Comparison of ENCODE assay signal across 1 cellular context in the genomic region with DNA sequence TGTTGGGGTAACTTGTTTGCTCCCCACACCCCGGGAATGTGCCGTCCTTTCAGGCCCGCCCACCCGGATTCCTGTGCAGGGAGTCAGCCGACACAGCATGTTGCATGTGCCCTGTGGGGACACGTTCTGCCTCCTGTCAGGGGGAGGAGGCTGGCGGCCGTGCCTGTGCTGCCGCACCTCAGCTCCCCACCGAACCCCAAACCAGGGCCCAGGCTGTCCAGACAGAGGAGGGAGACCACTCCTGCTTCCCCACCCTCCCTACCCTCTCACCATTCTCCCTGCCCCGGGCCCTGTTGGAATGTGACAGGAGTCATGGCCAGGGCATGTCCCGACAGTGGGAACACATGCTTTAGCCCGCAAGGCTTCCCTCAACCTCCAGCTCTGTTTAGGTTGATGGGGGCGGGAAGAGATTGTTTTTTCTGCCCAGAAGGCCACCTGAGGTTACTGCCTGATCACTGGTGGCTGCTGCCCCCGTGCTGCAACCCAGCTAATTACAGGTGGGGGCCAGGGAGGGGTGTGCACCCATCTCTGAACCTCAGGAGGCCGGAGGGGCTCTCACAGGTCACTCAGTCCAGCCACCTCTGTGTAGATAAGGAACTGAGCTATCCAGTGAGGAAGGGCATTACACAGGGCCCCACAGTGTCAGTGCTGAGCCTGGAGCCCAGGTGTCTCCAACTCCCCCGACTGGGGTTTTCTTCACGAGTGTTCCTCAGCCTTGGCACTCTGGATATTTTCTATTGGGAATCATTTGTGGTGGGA.
TF ChIP-seq lines count a peak whose summit lies in the region.

No MANE protein-coding gene starts in this region.

TF ChIP-seq in HepG2, 621 proteins besides CTCF, POLR2A, EP300 and RAD21 (continued from another document and continues in another):
- no peak for TF ChIP-seq RFX5 (IDR thresholded peaks at IDR 0.05; ENCODE audit: low read depth, low read length)
- TF ChIP-seq, protein P1, sequence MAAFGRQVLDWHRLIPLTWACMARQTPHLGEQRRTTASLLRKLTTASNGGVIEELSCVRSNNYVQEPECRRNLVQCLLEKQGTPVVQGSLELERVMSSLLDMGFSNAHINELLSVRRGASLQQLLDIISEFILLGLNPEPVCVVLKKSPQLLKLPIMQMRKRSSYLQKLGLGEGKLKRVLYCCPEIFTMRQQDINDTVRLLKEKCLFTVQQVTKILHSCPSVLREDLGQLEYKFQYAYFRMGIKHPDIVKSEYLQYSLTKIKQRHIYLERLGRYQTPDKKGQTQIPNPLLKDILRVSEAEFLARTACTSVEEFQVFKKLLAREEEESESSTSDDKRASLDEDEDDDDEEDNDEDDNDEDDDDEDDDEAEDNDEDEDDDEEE (CRISPR knock-in tag; IDR thresholded peaks at IDR 0.05), result no peak
- TF ChIP-seq, protein P2, sequence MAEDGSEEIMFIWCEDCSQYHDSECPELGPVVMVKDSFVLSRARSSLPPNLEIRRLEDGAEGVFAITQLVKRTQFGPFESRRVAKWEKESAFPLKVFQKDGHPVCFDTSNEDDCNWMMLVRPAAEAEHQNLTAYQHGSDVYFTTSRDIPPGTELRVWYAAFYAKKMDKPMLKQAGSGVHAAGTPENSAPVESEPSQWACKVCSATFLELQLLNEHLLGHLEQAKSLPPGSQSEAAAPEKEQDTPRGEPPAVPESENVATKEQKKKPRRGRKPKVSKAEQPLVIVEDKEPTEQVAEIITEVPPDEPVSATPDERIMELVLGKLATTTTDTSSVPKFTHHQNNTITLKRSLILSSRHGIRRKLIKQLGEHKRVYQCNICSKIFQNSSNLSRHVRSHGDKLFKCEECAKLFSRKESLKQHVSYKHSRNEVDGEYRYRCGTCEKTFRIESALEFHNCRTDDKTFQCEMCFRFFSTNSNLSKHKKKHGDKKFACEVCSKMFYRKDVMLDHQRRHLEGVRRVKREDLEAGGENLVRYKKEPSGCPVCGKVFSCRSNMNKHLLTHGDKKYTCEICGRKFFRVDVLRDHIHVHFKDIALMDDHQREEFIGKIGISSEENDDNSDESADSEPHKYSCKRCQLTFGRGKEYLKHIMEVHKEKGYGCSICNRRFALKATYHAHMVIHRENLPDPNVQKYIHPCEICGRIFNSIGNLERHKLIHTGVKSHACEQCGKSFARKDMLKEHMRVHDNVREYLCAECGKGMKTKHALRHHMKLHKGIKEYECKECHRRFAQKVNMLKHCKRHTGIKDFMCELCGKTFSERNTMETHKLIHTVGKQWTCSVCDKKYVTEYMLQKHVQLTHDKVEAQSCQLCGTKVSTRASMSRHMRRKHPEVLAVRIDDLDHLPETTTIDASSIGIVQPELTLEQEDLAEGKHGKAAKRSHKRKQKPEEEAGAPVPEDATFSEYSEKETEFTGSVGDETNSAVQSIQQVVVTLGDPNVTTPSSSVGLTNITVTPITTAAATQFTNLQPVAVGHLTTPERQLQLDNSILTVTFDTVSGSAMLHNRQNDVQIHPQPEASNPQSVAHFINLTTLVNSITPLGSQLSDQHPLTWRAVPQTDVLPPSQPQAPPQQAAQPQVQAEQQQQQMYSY (CRISPR knock-in tag; IDR thresholded peaks at IDR 0.05), result no peak
- TF ChIP-seq ARNTL (CRISPR knock-in tag; IDR thresholded peaks at IDR 0.05), result no peak
- no peak for TF ChIP-seq ZNF20 (CRISPR knock-in tag; IDR thresholded peaks at IDR 0.05)
- no peak for TF ChIP-seq KDM4B (CRISPR knock-in tag; IDR thresholded peaks at IDR 0.05)
- TF ChIP-seq, protein P3, sequence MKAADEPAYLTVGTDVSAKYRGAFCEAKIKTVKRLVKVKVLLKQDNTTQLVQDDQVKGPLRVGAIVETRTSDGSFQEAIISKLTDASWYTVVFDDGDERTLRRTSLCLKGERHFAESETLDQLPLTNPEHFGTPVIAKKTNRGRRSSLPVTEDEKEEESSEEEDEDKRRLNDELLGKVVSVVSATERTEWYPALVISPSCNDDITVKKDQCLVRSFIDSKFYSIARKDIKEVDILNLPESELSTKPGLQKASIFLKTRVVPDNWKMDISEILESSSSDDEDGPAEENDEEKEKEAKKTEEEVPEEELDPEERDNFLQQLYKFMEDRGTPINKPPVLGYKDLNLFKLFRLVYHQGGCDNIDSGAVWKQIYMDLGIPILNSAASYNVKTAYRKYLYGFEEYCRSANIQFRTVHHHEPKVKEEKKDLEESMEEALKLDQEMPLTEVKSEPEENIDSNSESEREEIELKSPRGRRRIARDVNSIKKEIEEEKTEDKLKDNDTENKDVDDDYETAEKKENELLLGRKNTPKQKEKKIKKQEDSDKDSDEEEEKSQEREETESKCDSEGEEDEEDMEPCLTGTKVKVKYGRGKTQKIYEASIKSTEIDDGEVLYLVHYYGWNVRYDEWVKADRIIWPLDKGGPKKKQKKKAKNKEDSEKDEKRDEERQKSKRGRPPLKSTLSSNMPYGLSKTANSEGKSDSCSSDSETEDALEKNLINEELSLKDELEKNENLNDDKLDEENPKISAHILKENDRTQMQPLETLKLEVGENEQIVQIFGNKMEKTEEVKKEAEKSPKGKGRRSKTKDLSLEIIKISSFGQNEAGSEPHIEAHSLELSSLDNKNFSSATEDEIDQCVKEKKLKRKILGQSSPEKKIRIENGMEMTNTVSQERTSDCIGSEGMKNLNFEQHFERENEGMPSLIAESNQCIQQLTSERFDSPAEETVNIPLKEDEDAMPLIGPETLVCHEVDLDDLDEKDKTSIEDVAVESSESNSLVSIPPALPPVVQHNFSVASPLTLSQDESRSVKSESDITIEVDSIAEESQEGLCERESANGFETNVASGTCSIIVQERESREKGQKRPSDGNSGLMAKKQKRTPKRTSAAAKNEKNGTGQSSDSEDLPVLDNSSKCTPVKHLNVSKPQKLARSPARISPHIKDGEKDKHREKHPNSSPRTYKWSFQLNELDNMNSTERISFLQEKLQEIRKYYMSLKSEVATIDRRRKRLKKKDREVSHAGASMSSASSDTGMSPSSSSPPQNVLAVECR (CRISPR knock-in tag; IDR thresholded peaks at IDR 0.05; ENCODE audit: borderline replicate concordance), result peak; percentile 58; the same call in 1 of the 2 replicates
- peak; percentile 53; the same call in 1 of the 2 replicates for TF ChIP-seq TFDP1 (CRISPR knock-in tag; IDR thresholded peaks at IDR 0.05; ENCODE audit: borderline replicate concordance)
- no peak for TF ChIP-seq SRSF9 (IDR thresholded peaks at IDR 0.05; ENCODE audit: borderline replicate concordance, insufficient read depth, low read depth, low read length, poor library complexity, severe bottlenecking)
- TF ChIP-seq ZNF563 (CRISPR knock-in tag; IDR thresholded peaks at IDR 0.05), result peak; percentile 6; the same call in 1 of the 2 replicates
- peak; percentile 46; the same call in 1 of the 2 replicates for TF ChIP-seq YEATS2 (CRISPR knock-in tag; IDR thresholded peaks at IDR 0.05; ENCODE audit: borderline replicate concordance)
- peak; percentile 86 for TF ChIP-seq ERF (CRISPR knock-in tag; IDR thresholded peaks at IDR 0.05)
- TF ChIP-seq, protein P4, sequence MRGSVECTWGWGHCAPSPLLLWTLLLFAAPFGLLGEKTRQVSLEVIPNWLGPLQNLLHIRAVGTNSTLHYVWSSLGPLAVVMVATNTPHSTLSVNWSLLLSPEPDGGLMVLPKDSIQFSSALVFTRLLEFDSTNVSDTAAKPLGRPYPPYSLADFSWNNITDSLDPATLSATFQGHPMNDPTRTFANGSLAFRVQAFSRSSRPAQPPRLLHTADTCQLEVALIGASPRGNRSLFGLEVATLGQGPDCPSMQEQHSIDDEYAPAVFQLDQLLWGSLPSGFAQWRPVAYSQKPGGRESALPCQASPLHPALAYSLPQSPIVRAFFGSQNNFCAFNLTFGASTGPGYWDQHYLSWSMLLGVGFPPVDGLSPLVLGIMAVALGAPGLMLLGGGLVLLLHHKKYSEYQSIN (CRISPR knock-in tag; IDR thresholded peaks at IDR 0.05; ENCODE audit: borderline replicate concordance), result no peak
- TF ChIP-seq ZZZ3 (CRISPR knock-in tag; IDR thresholded peaks at IDR 0.05; ENCODE audit: borderline replicate concordance), result no peak
- no peak for TF ChIP-seq ADNP (CRISPR knock-in tag; IDR thresholded peaks at IDR 0.05)
- TF ChIP-seq ZFP90 (CRISPR knock-in tag; IDR thresholded peaks at IDR 0.05; ENCODE audit: borderline replicate concordance), result 0 out of 2 replicates have a peak, but pooled peaks have one; percentile 19
- TF ChIP-seq NR1H2 (CRISPR knock-in tag; IDR thresholded peaks at IDR 0.05; ENCODE audit: borderline replicate concordance, low read depth), result no peak
- no peak for TF ChIP-seq ZNF773 (CRISPR knock-in tag; IDR thresholded peaks at IDR 0.05; ENCODE audit: borderline replicate concordance)
- peak; percentile 45; the same call in 1 of the 2 replicates for TF ChIP-seq MEF2D (CRISPR knock-in tag; IDR thresholded peaks at IDR 0.05)
- peak; percentile 27; the same call in 1 of the 2 replicates for TF ChIP-seq ZNF329 (CRISPR knock-in tag; IDR thresholded peaks at IDR 0.05; ENCODE audit: low read depth)
- no peak for TF ChIP-seq ZNF264 (CRISPR knock-in tag; IDR thresholded peaks at IDR 0.05)
- TF ChIP-seq ZNF761 (CRISPR knock-in tag; conservative IDR thresholded peaks at IDR 0.05), result no peak
- TF ChIP-seq XBP1 (CRISPR knock-in tag; IDR thresholded peaks at IDR 0.05), result no peak
- TF ChIP-seq MYC (CRISPR knock-in tag; IDR thresholded peaks at IDR 0.05; ENCODE audit: borderline replicate concordance), result no peak; the same call in none of the 2 replicates
- TF ChIP-seq ASH2L (IDR thresholded peaks at IDR 0.05; ENCODE audit: insufficient read length, low read depth, low read length), result no peak
- TF ChIP-seq KLF9 (CRISPR knock-in tag; IDR thresholded peaks at IDR 0.05; ENCODE audit: low read depth), result no peak
- TF ChIP-seq POLR2AphosphoS5 (IDR thresholded peaks at IDR 0.05; ENCODE audit: low read depth, low read length), result no peak
- TF ChIP-seq DZIP1 (CRISPR knock-in tag; IDR thresholded peaks at IDR 0.05), result peak; percentile 69; the same call in 1 of the 2 replicates
- TF ChIP-seq SMYD3 (CRISPR knock-in tag; IDR thresholded peaks at IDR 0.05), result no peak
- no peak for TF ChIP-seq ZNF33A (CRISPR knock-in tag; IDR thresholded peaks at IDR 0.05; ENCODE audit: borderline replicate concordance)
- 0 out of 2 replicates have a peak, but pooled peaks have one; percentile 25 for TF ChIP-seq HIVEP1 (CRISPR knock-in tag; IDR thresholded peaks at IDR 0.05)
- no peak for TF ChIP-seq ZNF891 (CRISPR knock-in tag; IDR thresholded peaks at IDR 0.05)
- TF ChIP-seq KMT2A (CRISPR knock-in tag; IDR thresholded peaks at IDR 0.05), result peak; percentile 65; the same call in 1 of the 2 replicates
- no peak for TF ChIP-seq POGK (CRISPR knock-in tag; conservative IDR thresholded peaks at IDR 0.05)
- no peak for TF ChIP-seq PAF1 (CRISPR knock-in tag; IDR thresholded peaks at IDR 0.05)
- TF ChIP-seq ZBTB46 (CRISPR knock-in tag; IDR thresholded peaks at IDR 0.05; ENCODE audit: borderline replicate concordance), result no peak
- TF ChIP-seq TP53 (CRISPR knock-in tag; conservative IDR thresholded peaks at IDR 0.05), result no peak
